Comparison of ENCODE assay signal across 8 cellular contexts in the genomic region with DNA sequence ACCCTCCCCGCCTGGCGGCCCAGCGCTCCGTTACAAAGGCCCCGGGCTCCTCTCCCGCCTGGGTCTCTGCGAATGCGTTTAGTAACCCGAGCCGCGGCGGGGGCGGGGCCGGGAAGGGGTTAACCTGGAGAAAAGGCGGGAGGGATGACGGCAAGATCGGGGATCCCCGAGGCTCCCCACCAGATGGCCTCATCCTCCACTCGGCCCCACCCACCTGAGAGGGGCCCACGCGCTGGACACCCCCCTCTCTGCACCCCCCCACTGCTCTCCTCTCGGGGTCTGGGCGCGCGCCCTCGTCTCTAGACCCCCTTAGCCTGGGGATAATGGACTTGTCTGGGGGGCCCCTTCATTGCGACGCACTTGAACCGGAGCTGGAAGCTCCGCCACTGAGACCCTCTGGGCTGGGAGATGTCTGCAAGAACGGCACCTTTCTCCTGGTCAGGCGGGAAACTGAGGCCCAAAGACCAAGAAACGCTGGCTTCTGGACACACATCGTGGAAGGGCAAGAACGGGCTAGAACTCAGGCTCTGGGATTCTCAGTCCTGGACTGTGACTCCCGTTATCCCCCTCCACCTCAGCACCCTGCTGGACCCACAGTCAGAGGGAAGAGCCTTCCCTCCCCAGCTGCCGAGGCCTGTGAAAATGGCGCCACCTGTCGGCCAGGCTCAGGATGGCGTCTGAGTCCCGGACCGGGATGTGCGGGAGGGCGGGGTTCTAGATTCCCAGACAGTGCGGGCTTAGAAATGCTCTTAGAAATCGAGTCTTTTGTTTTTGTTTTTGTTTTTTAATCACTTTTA. TPM values are rescaled to one million over a fixed set of nuclear protein-coding genes. Genes with fewer than 3 reads are reported as not detected.
DNase-seq lines count a peak whose midpoint lies in the region; ATAC-seq and TF ChIP-seq lines count a peak whose summit lies in the region.

No MANE protein-coding gene starts in this region.

- H3K36me3 ChIP-seq in HUES48 (ENCODE audit: control insufficient read depth, insufficient read depth, low read length) (no peaks in the 10 kb centered on the region), NT2/D1 (ENCODE audit: insufficient read depth, insufficient read length, low read length) (no peaks in the 10 kb centered on the region), endodermal cell (ENCODE audit: control insufficient read depth, insufficient read depth, low read length) (no peaks in the 10 kb centered on the region), mesodermal cell (ENCODE audit: control insufficient read depth, insufficient read depth, low read length) (no peaks in the 10 kb centered on the region)

- peaks cover 37% of the 10 kb centered on the region for H3K4me1 ChIP-seq in HUES48 (ENCODE audit: control insufficient read depth, insufficient read depth, low read length)
- H3K4me1 ChIP-seq in NT2/D1 (ENCODE audit: insufficient read depth, insufficient read length): peaks cover 6% of the 10 kb centered on the region
- peaks cover 12% of the 10 kb centered on the region for H3K4me1 ChIP-seq in endodermal cell (ENCODE audit: control insufficient read depth, insufficient read depth, low read length)
- peaks cover 31% of the 10 kb centered on the region for H3K4me1 ChIP-seq in mesodermal cell (ENCODE audit: control insufficient read depth, insufficient read depth, low read length, poor library complexity, severe bottlenecking)

- peak; percentile 95 for DNase-seq in Calu3
- no peak for DNase-seq in NT2/D1 (ENCODE audit: low read depth, low spot score)
- DNase-seq in activated CD8-positive, alpha-beta memory T cell treated with anti-CD3 and anti-CD28 coated beads for 48 hours (ENCODE audit: low read depth in 2 of 3, low spot score in 2 of 3): peak; percentile 59 to 83 (median 81)
- DNase-seq in endodermal cell: peak; percentile 98
- peak; percentile 78 to 81 for DNase-seq in stimulated activated CD8-positive, alpha-beta memory T cell treated with anti-CD3 and anti-CD28 coated beads, Interleukin-2, amount 100 ng/mL, for 48 hours (ENCODE audit: low read depth in 2 of 2)

- CTCF ChIA-PET in Calu3 (lab: Charles Lee): interaction anchor here (0.8 to 1.8 kb wide), 4 partner anchors 49 to 293 kb away, joined by 3 to 6 read pairs (median 4); no protein-coding TSS in a partner anchor

- no TSS peak for BruUV-seq in Calu3 (replicated peaks; lab: Mats Ljungman, UMichigan)

- 0 to 1% methylated on average over 12 to 39 of the region's 46 CpGs for WGBS in endodermal cell (ENCODE audit: insufficient coverage in 1 of 2, insufficient read length in 1 of 2), 2 experiments
- WGBS in mesodermal cell (ENCODE audit: insufficient coverage in 2 of 2), 2 experiments: 1% methylated on average over 11 to 18 of the region's 46 CpGs

- H3K36me3 Mint-ChIP-seq in Calu3 (ENCODE audit: insufficient read depth, unreplicated experiment) (peaks cover 38% of the 10 kb centered on the region), endodermal cell (ENCODE audit: low read depth) (no peaks in the 10 kb centered on the region)

- H3K4me3 ChIP-seq in HUES48 (ENCODE audit: low read depth, low read length) (peak overlapping the region; percentile 80), NT2/D1 (ENCODE audit: insufficient read length, low read depth) (peak overlapping the region; percentile 57), endodermal cell (ENCODE audit: low read length) (peak overlapping the region; percentile 73), mesodermal cell (ENCODE audit: extremely low read depth, insufficient read depth, low read length, poor library complexity, severe bottlenecking) (peak overlapping the region; percentile 48)

- H3K4me1 Mint-ChIP-seq in Calu3 (ENCODE audit: low read depth, unreplicated experiment) (peaks cover 60% of the 10 kb centered on the region), endodermal cell (peaks cover 15% of the 10 kb centered on the region)

- H3K27ac Mint-ChIP-seq in Calu3 (ENCODE audit: unreplicated experiment) (no peak overlapping the region), endodermal cell (no peak overlapping the region)

- H3K9ac ChIP-seq in HUES48 (ENCODE audit: low read depth, low read length) (peak overlapping the region; percentile 55), NT2/D1 (ENCODE audit: insufficient read length, low read depth) (peak overlapping the region; percentile 85), endodermal cell (ENCODE audit: extremely low read depth, low read length, poor library complexity, severe bottlenecking) (no peak overlapping the region)

- H3K9me3 Mint-ChIP-seq in Calu3 (ENCODE audit: low read depth, unreplicated experiment) (no peaks in the 10 kb centered on the region), endodermal cell (no peaks in the 10 kb centered on the region)

- intact Hi-C loops in Calu3 (cut with micrococcal nuclease; ENCODE audit: unreplicated experiment): loop anchor here (5.0 to 10.0 kb wide), 2 partner anchors 51 to 134 kb away; a partner anchor contains a TSS

- H3K27ac ChIP-seq in HUES48 (ENCODE audit: low read depth, low read length): peak overlapping the region; percentile 72
- peak overlapping the region; percentile 99 for H3K27ac ChIP-seq in endodermal cell (ENCODE audit: low read depth, low read length)
- peak overlapping the region; percentile 94 for H3K27ac ChIP-seq in mesodermal cell (ENCODE audit: low read depth, low read length, severe bottlenecking)

- H3K9me3 ChIP-seq in HUES48 (ENCODE audit: control insufficient read depth, insufficient read depth, low read length) (no peaks in the 10 kb centered on the region), NT2/D1 (ENCODE audit: insufficient read depth, low read length) (no peaks in the 10 kb centered on the region), endodermal cell (ENCODE audit: control insufficient read depth, low read length) (no peaks in the 10 kb centered on the region), mesodermal cell (ENCODE audit: control insufficient read depth, low read length) (no peaks in the 10 kb centered on the region)

- peaks cover 59% of the 10 kb centered on the region for H3K27me3 ChIP-seq in HUES48 (ENCODE audit: control insufficient read depth, insufficient read depth, low read length)
- peaks cover 30% of the 10 kb centered on the region for H3K27me3 ChIP-seq in NT2/D1 (ENCODE audit: insufficient read depth, insufficient read length)
- H3K27me3 ChIP-seq in endodermal cell (ENCODE audit: control insufficient read depth, insufficient read depth, low read length, poor library complexity, severe bottlenecking): peaks cover 53% of the 10 kb centered on the region

- TF ChIP-seq CTCF in Calu3 (IDR thresholded peaks at IDR 0.05; ENCODE audit: unreplicated experiment) (peak; percentile 97), endodermal cell (conservative IDR thresholded peaks at IDR 0.05) (peak; percentile 99)

- H3K27me3 Mint-ChIP-seq in Calu3 (ENCODE audit: unreplicated experiment) (peaks cover 67% of the 10 kb centered on the region), endodermal cell (ENCODE audit: insufficient read depth) (peaks cover 76% of the 10 kb centered on the region)

- ATAC-seq in GM21786 (IDR thresholded peaks at IDR 0.05; ENCODE audit: unreplicated experiment): no peak

- H3K4me3 Mint-ChIP-seq in Calu3 (ENCODE audit: low read depth, unreplicated experiment) (no peak overlapping the region), endodermal cell (peak overlapping the region; percentile 48)

RNA-seq across cellular contexts. Expression of a gene that starts 2.9 kb away (rescaled TPM):
- 14.1 and 20.3 TPM in 2 replicates for total RNA-seq in Calu3 (2022)
- 100 to 1,000 TPM; 104 to 133 TPM for total RNA-seq in endodermal cell
- 219 TPM for polyA plus RNA-seq in endodermal cell (2013, experiment 1 of 2)
- polyA plus RNA-seq in endodermal cell (2013, experiment 2 of 2): 194 TPM
- polyA plus RNA-seq in mesodermal cell (2013, experiment 1 of 2): 141 TPM
- 112 TPM for polyA plus RNA-seq in mesodermal cell (2013, experiment 2 of 2)

RNA-seq across cellular contexts. Expression of a gene that starts 21.6 kb away (rescaled TPM):
- total RNA-seq in Calu3 (2022): 117 TPM in 2 replicates
- 100 to 1,000 TPM; 110 TPM for total RNA-seq in endodermal cell
- polyA plus RNA-seq in endodermal cell (2013, experiment 1 of 2): 90.9 TPM
- polyA plus RNA-seq in endodermal cell (2013, experiment 2 of 2): 81.4 TPM
- 92.0 TPM for polyA plus RNA-seq in mesodermal cell (2013, experiment 1 of 2)
- polyA plus RNA-seq in mesodermal cell (2013, experiment 2 of 2): 81.3 TPM
